9 cellular contexts compared by ENCODE assay signal in genomic region chr16:64051826-64052225, GRCh38.
DNase-seq lines count a peak whose midpoint lies in the region; ATAC-seq and TF ChIP-seq lines count a peak whose summit lies in the region.
"Had no signal": no experiment of that assay in that cellular context is flagged by ENCODE, and none has a peak within 500 bp of the region (broad histone marks: within the 10 kb centered on the region; RNA-seq: fewer than 3 reads in every experiment).

No MANE protein-coding gene starts in this region.

- no peak overlapping the region for H3K27ac Mint-ChIP-seq in nephron
- no peak overlapping the region for H3K27ac Mint-ChIP-seq in activated T-helper 17 cell treated with anti-CD3 and anti-CD28 coated beads, Interleukin-2, amount 50 U/mL, for 72 hours
- H3K27ac Mint-ChIP-seq: T-helper 17 cell had no signal

- DNase-seq in DMS53 (lab: John Stamatoyannopoulos, UW) (peak; percentile 63), NB4 (ENCODE audit: low read depth) (peak; percentile 20), astrocyte of the hippocampus (ENCODE audit: low read depth, low spot score) (peak; percentile 24), dermis blood vessel endothelial cell (no peak)
- DNase-seq: T-helper 17 cell had no signal

- no peak for ATAC-seq in activated T-helper 17 cell treated with anti-CD3 and anti-CD28 coated beads, Interleukin-2, amount 50 U/mL, for 72 hours (replicated peaks)
- ATAC-seq in GM19452 (IDR thresholded peaks at IDR 0.05; ENCODE audit: unreplicated experiment) (no peak), GM21528 (IDR thresholded peaks at IDR 0.05; ENCODE audit: low FRiP score, unreplicated experiment) (no peak)
- ATAC-seq: T-helper 17 cell had no signal

- TF ChIP-seq CTCF in NB4 (IDR thresholded peaks at IDR 0.05; ENCODE audit: low read depth, low read length) (peak; percentile 27), nephron (IDR thresholded peaks at IDR 0.05; ENCODE audit: unreplicated experiment in 3 of 3) (peak; percentile 24 to 53 (median 41))

- peaks cover 23% of the 10 kb centered on the region for H3K9me3 Mint-ChIP-seq in nephron
- H3K9me3 Mint-ChIP-seq in activated T-helper 17 cell treated with anti-CD3 and anti-CD28 coated beads, Interleukin-2, amount 50 U/mL, for 72 hours, result peaks cover 28% of the 10 kb centered on the region

- no peak overlapping the region for H3K4me3 Mint-ChIP-seq in nephron
- no peak overlapping the region for H3K4me3 Mint-ChIP-seq in activated T-helper 17 cell treated with anti-CD3 and anti-CD28 coated beads, Interleukin-2, amount 50 U/mL, for 72 hours
- H3K4me3 Mint-ChIP-seq: T-helper 17 cell had no signal

- H3K36me3 Mint-ChIP-seq in nephron (ENCODE audit: low read depth), result peaks cover 14% of the 10 kb centered on the region
- H3K36me3 Mint-ChIP-seq in activated T-helper 17 cell treated with anti-CD3 and anti-CD28 coated beads, Interleukin-2, amount 50 U/mL, for 72 hours (ENCODE audit: low read depth), result no peaks in the 10 kb centered on the region

- no peak for TF ChIP-seq POLR2A in NB4 (IDR thresholded peaks at IDR 0.05; ENCODE audit: extremely low read depth, insufficient read length)

- H3K4me1 Mint-ChIP-seq in nephron, result no peaks in the 10 kb centered on the region
- no peaks in the 10 kb centered on the region for H3K4me1 Mint-ChIP-seq in activated T-helper 17 cell treated with anti-CD3 and anti-CD28 coated beads, Interleukin-2, amount 50 U/mL, for 72 hours
- H3K4me1 Mint-ChIP-seq: T-helper 17 cell had no signal

- H3K4me3 ChIP-seq in NB4 (ENCODE audit: low read depth, low read length), result no peak overlapping the region

- no peaks in the 10 kb centered on the region for H3K27me3 Mint-ChIP-seq in nephron (ENCODE audit: low read depth)
- H3K27me3 Mint-ChIP-seq in activated T-helper 17 cell treated with anti-CD3 and anti-CD28 coated beads, Interleukin-2, amount 50 U/mL, for 72 hours, result no peaks in the 10 kb centered on the region
- H3K27me3 Mint-ChIP-seq: T-helper 17 cell had no signal
